Comparison of ENCODE assay signal across 40 cellular contexts in the genomic region with DNA sequence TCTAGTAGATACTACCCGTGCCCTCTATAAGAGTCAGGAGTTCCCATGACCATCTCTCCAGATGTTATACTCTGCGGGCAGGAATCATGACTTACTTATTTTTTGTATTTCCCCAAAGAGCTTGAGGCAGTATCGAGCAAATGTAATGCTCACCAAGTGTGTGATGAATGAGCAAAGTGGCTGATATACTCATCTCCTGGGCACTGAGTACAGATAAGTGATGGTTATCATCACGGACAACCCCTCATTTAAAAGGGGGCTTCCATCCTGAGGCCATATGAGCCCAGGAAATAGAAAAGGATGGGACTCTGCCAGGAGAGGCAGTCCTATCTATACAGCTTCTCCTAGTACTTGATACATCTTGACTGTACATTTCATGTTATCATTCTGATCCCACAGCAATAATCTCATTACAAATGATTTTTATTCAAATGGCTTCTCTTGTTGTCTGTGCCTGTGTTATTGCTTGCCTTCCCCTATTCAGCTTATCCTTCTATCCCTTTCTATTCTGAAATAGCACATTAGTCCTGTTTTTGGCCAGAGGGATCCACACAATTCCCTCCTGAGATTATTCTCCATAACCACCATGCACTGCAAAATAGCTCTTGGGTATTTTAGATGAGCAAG.
"Had no signal": no experiment of that assay in that cellular context is flagged by ENCODE, and none has a peak within 500 bp of the region (broad histone marks: within the 10 kb centered on the region; RNA-seq: fewer than 3 reads in every experiment).

No MANE protein-coding gene starts in this region.

- H3K36me3 ChIP-seq: adrenal gland, brain microvascular endothelial cell, cardiac muscle cell had no signal

- H3K4me1 Mint-ChIP-seq: activated B cell treated with CpG ODN at 0.5 μM for 24 hours; central memory CD8-positive, alpha-beta T cell had no signal

- FAIRE-seq: astrocyte, bronchial epithelial cell, TTC549 had no signal

- DNase-seq: activated B cell treated with CpG ODN at 0.5 μM for 24 hours; activated CD4-positive, alpha-beta memory T cell treated with anti-CD3 and anti-CD28 coated beads for 36 hours; activated CD4-positive, alpha-beta T cell treated with anti-CD3 and anti-CD28 coated beads for 4 hours; activated CD4-positive, alpha-beta T cell treated with anti-CD3 and anti-CD28 coated beads, Interleukin-2, amount 10 ng/mL, durations not matched to agents 24 days and 14 days; activated CD4-positive, alpha-beta T cell treated with anti-CD3 and anti-CD28 coated beads, Interleukin-2, amount 50 U/mL, for 1 hour; activated CD4-positive, alpha-beta T cell treated with anti-CD3 and anti-CD28 coated beads, Interleukin-2, amount 50 U/mL, for 4 hours; activated CD4-positive, CD25-positive, alpha-beta regulatory T cell treated with anti-CD3 and anti-CD28 coated beads, Interleukin-2, amount 50 U/mL, for 72 hours; activated CD8-positive, alpha-beta memory T cell treated with anti-CD3 and anti-CD28 coated beads, Interleukin-2, amount 50 U/mL, for 4 hours; activated CD8-positive, alpha-beta T cell treated with anti-CD3 and anti-CD28 coated beads for 36 hours; activated effector memory CD4-positive, alpha-beta T cell treated with Interleukin-2 at 50 U/mL for 16 hours; activated gamma-delta T cell treated with Interleukin-2 at 50 U/mL for 16 hours; activated naive CD4-positive, alpha-beta T cell; activated naive CD4-positive, alpha-beta T cell treated with anti-CD3 and anti-CD28 coated beads for 36 hours; activated naive CD4-positive, alpha-beta T cell treated with anti-CD3 and anti-CD28 coated beads, Interleukin-2, amount 50 U/mL, for 16 hours; activated naive CD8-positive, alpha-beta T cell treated with anti-CD3 and anti-CD28 coated beads for 36 hours; activated T-cell treated with anti-CD3 and anti-CD28 coated beads for 4 hours; activated T-cell treated with anti-CD3 and anti-CD28 coated beads, Interleukin-2, amount 50 U/mL, for 1 hour; activated T-cell treated with anti-CD3 and anti-CD28 coated beads, Interleukin-2, amount 50 U/mL, for 4 hours; activated T-cell treated with anti-CD3 and anti-CD28 coated beads, Interleukin-2, amount 50 U/mL, for 72 hours; adrenal gland; amniotic stem cell; aorta; body of pancreas; brain microvascular endothelial cell; caudate nucleus; cerebellar nuclear complex; T-helper 1 cell; T-helper 2 cell; T-helper 9 cell had no signal

- H3K9me3 Mint-ChIP-seq: activated B cell treated with CpG ODN at 0.5 μM for 24 hours; activated CD4-positive, alpha-beta memory T cell treated with anti-CD3 and anti-CD28 coated beads for 36 hours; activated CD4-positive, alpha-beta T cell treated with anti-CD3 and anti-CD28 coated beads, Interleukin-2, amount 10 ng/mL, durations not matched to agents 24 days and 14 days; activated CD8-positive, alpha-beta T cell treated with anti-CD3 and anti-CD28 coated beads for 36 hours; activated naive CD4-positive, alpha-beta T cell treated with anti-CD3 and anti-CD28 coated beads for 36 hours; activated naive CD4-positive, alpha-beta T cell treated with anti-CD3 and anti-CD28 coated beads, Interleukin-2, amount 50 U/mL, for 72 hours; activated naive CD8-positive, alpha-beta T cell treated with anti-CD3 and anti-CD28 coated beads for 36 hours; activated T-cell treated with anti-CD3 and anti-CD28 coated beads, Interleukin-2, amount 50 U/mL, for 4 hours; activated T-cell treated with anti-CD3 and anti-CD28 coated beads, Interleukin-2, amount 50 U/mL, for 72 hours; activated T-helper 1 cell treated with anti-CD3 and anti-CD28 coated beads, Interleukin-12 subunit alpha, Interleukin-12 subunit beta, Interleukin-2, Interleukin-4 antibody, amounts not matched to agents 30 ng/mL and 10 ng/mL and 1 ng/mL, durations not matched to agents 14 hours and 24 hours and 36 hours; activated T-helper 2 cell treated with anti-CD3 and anti-CD28 coated beads, Interferon-gamma antibody, Interleukin-2, Interleukin-4, amounts not matched to agents 10 μg/mL and 5 μg/mL and 100 μg/mL, durations not matched to agents 14 hours and 24 hours and 36 hours; central memory CD8-positive, alpha-beta T cell; T-helper 1 cell treated with Interleukin-12 subunit alpha and Interleukin-12 subunit beta and Interleukin-4 antibody, amounts not matched to agents 30 μg/mL and 1 μg/mL, for 36 hours; T-helper 2 cell treated with Interferon-gamma antibody and Interleukin-4, amounts not matched to agents 5 μg/mL and 100 μg/mL, for 36 hours had no signal

- H3K27ac ChIP-seq: adrenal gland, body of pancreas, brain microvascular endothelial cell, cardiac muscle cell, VCaP had no signal

- H3K9me3 ChIP-seq: adrenal gland, body of pancreas had no signal

- H3K4me3 ChIP-seq: adrenal gland, body of pancreas, cardiac muscle cell had no signal

- H3K4me3 Mint-ChIP-seq: activated B cell treated with CpG ODN at 0.5 μM for 24 hours; activated CD4-positive, alpha-beta memory T cell treated with anti-CD3 and anti-CD28 coated beads for 36 hours; activated CD4-positive, alpha-beta T cell treated with anti-CD3 and anti-CD28 coated beads, Interleukin-2, amount 10 ng/mL, durations not matched to agents 24 days and 14 days; activated CD8-positive, alpha-beta T cell treated with anti-CD3 and anti-CD28 coated beads for 36 hours; activated naive CD4-positive, alpha-beta T cell treated with anti-CD3 and anti-CD28 coated beads for 36 hours; activated naive CD8-positive, alpha-beta T cell treated with anti-CD3 and anti-CD28 coated beads for 36 hours; activated T-cell treated with anti-CD3 and anti-CD28 coated beads, Interleukin-2, amount 50 U/mL, for 4 hours; activated T-cell treated with anti-CD3 and anti-CD28 coated beads, Interleukin-2, amount 50 U/mL, for 72 hours; activated T-helper 1 cell treated with anti-CD3 and anti-CD28 coated beads, Interleukin-12 subunit alpha, Interleukin-12 subunit beta, Interleukin-2, Interleukin-4 antibody, amounts not matched to agents 30 ng/mL and 10 ng/mL and 1 ng/mL, durations not matched to agents 14 hours and 24 hours and 36 hours; central memory CD8-positive, alpha-beta T cell; T-helper 1 cell treated with Interleukin-12 subunit alpha and Interleukin-12 subunit beta and Interleukin-4 antibody, amounts not matched to agents 30 μg/mL and 1 μg/mL, for 36 hours; T-helper 2 cell treated with Interferon-gamma antibody and Interleukin-4, amounts not matched to agents 5 μg/mL and 100 μg/mL, for 36 hours had no signal

- ATAC-seq: activated CD8-positive, alpha-beta T cell treated with anti-CD3 and anti-CD28 coated beads for 36 hours; activated naive CD4-positive, alpha-beta T cell treated with anti-CD3 and anti-CD28 coated beads, Interleukin-2, amount 50 U/mL, for 72 hours; activated T-cell treated with anti-CD3 and anti-CD28 coated beads, Interleukin-2, amount 50 U/mL, for 4 hours; activated T-cell treated with anti-CD3 and anti-CD28 coated beads, Interleukin-2, amount 50 U/mL, for 72 hours; body of pancreas had no signal

- H3K4me1 ChIP-seq: body of pancreas had no signal

- H3K36me3 Mint-ChIP-seq: activated CD4-positive, alpha-beta memory T cell treated with anti-CD3 and anti-CD28 coated beads for 36 hours; activated naive CD4-positive, alpha-beta T cell treated with anti-CD3 and anti-CD28 coated beads, Interleukin-2, amount 50 U/mL, for 72 hours; activated naive CD8-positive, alpha-beta T cell treated with anti-CD3 and anti-CD28 coated beads for 36 hours had no signal

- H3K27me3 ChIP-seq: adrenal gland, body of pancreas, brain microvascular endothelial cell, cardiac muscle cell had no signal

- H3K27ac Mint-ChIP-seq: activated B cell treated with CpG ODN at 0.5 μM for 24 hours; activated CD4-positive, alpha-beta memory T cell treated with anti-CD3 and anti-CD28 coated beads for 36 hours; activated CD4-positive, alpha-beta T cell treated with anti-CD3 and anti-CD28 coated beads, Interleukin-2, amount 10 ng/mL, durations not matched to agents 24 days and 14 days; activated CD8-positive, alpha-beta T cell treated with anti-CD3 and anti-CD28 coated beads for 36 hours; activated naive CD4-positive, alpha-beta T cell treated with anti-CD3 and anti-CD28 coated beads for 36 hours; activated naive CD4-positive, alpha-beta T cell treated with anti-CD3 and anti-CD28 coated beads, Interleukin-2, amount 50 U/mL, for 72 hours; activated naive CD8-positive, alpha-beta T cell treated with anti-CD3 and anti-CD28 coated beads for 36 hours; activated T-cell treated with anti-CD3 and anti-CD28 coated beads, Interleukin-2, amount 50 U/mL, for 72 hours; activated T-helper 1 cell treated with anti-CD3 and anti-CD28 coated beads, Interleukin-12 subunit alpha, Interleukin-12 subunit beta, Interleukin-2, Interleukin-4 antibody, amounts not matched to agents 30 ng/mL and 10 ng/mL and 1 ng/mL, durations not matched to agents 14 hours and 24 hours and 36 hours; activated T-helper 2 cell treated with anti-CD3 and anti-CD28 coated beads, Interferon-gamma antibody, Interleukin-2, Interleukin-4, amounts not matched to agents 10 μg/mL and 5 μg/mL and 100 μg/mL, durations not matched to agents 14 hours and 24 hours and 36 hours; T-helper 1 cell treated with Interleukin-12 subunit alpha and Interleukin-12 subunit beta and Interleukin-4 antibody, amounts not matched to agents 30 μg/mL and 1 μg/mL, for 36 hours; T-helper 2 cell treated with Interferon-gamma antibody and Interleukin-4, amounts not matched to agents 5 μg/mL and 100 μg/mL, for 36 hours had no signal
